ENCODE assay signal across 25 cellular contexts in the genomic region with DNA sequence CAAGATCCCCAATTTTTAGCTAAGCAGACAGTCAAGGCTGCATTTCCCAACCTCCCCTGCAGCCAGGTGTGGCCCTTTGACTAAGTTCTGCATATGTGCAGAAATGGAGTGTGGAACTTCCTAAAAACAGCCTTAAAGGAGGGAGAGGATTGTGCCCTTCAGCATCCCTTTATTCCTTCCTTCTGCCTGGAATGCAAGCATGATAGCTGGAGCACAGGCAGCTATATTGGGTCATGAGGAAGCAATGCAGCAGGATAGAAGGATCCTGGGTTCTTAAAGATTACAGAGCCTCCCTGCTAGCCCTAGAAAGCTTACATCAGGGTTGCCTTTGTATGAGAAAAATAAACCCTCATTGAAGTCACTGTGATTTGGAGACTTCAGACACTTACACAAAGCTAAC. TPM values are rescaled to one million over a fixed set of nuclear protein-coding genes. Genes with fewer than 3 reads are reported as not detected.
DNase-seq lines count a peak whose midpoint lies in the region; ATAC-seq and TF ChIP-seq lines count a peak whose summit lies in the region.
"Had no signal": no experiment of that assay in that cellular context is flagged by ENCODE, and none has a peak within 500 bp of the region (broad histone marks: within the 10 kb centered on the region; RNA-seq: fewer than 3 reads in every experiment).

No MANE protein-coding gene starts in this region.

- no peaks in the 10 kb centered on the region for H3K79me2 ChIP-seq in hepatocyte

- H3K27ac ChIP-seq in HEK293 (ENCODE audit: extremely low read depth, low read depth, low read length) (no peak overlapping the region), RWPE2 (ENCODE audit: poor library complexity, severe bottlenecking) (peak overlapping the region; percentile 41), hepatocyte (peak overlapping the region; percentile 56)
- H3K27ac ChIP-seq: C4-2B had no signal

- H3K36me3 Mint-ChIP-seq in MCF 10A (ENCODE audit: insufficient read depth, unreplicated experiment) (no peaks in the 10 kb centered on the region), osteocyte (ENCODE audit: unreplicated experiment) (no peaks in the 10 kb centered on the region)
- H3K36me3 Mint-ChIP-seq: CD8-positive, alpha-beta T cell had no signal

- TF ChIP-seq CTCF in HEK293 (tag by site-specific recombination; IDR thresholded peaks at IDR 0.05) (no peak), RWPE2 (IDR thresholded peaks at IDR 0.05; ENCODE audit: poor library complexity, severe bottlenecking) (no peak), MCF 10A (IDR thresholded peaks at IDR 0.05; ENCODE audit: unreplicated experiment) (no peak), hepatocyte (IDR thresholded peaks at IDR 0.05; ENCODE audit: poor library complexity) (no peak), osteocyte (IDR thresholded peaks at IDR 0.05) (no peak)

- H4K20me1 ChIP-seq in hepatocyte (ENCODE audit: insufficient read depth, poor library complexity, severe bottlenecking): no peaks in the 10 kb centered on the region

- H3K9me3 ChIP-seq in HEK293 (ENCODE audit: control insufficient read depth, insufficient read depth, low read depth, low read length) (no peaks in the 10 kb centered on the region), RWPE2 (ENCODE audit: severe bottlenecking) (no peaks in the 10 kb centered on the region), hepatocyte (ENCODE audit: low read depth) (no peaks in the 10 kb centered on the region)
- H3K9me3 ChIP-seq: Caco-2, Peyer's patch, SK-N-SH had no signal

- H3K4me3 ChIP-seq in HEK293 (ENCODE audit: low read depth, low read length) (no peak overlapping the region), RWPE2 (ENCODE audit: severe bottlenecking) (no peak overlapping the region), hepatocyte (no peak overlapping the region)
- H3K4me3 ChIP-seq: GM12878, Peyer's patch had no signal

- no peaks in the 10 kb centered on the region for H3K36me3 ChIP-seq in HEK293 (ENCODE audit: control insufficient read depth in 2 of 2, insufficient read depth in 1 of 2, low read length in 2 of 2)
- H3K36me3 ChIP-seq in RWPE2 (ENCODE audit: low read depth): no peaks in the 10 kb centered on the region
- H3K36me3 ChIP-seq in hepatocyte (replicated peaks; ENCODE audit: insufficient read depth, low read depth): no peaks in the 10 kb centered on the region
- H3K36me3 ChIP-seq: Peyer's patch had no signal

- ATAC-seq in RWPE2 (ENCODE audit: low read depth) (peak; percentile 6; the same call in 2 of the 3 replicates), GM18519 (IDR thresholded peaks at IDR 0.05; ENCODE audit: low FRiP score, unreplicated experiment) (no peak)
- ATAC-seq: CD8-positive, alpha-beta T cell; T-helper 17 cell had no signal

- H3K27me3 ChIP-seq in RWPE2 (ENCODE audit: insufficient read depth, poor library complexity, severe bottlenecking) (no peaks in the 10 kb centered on the region), hepatocyte (no peaks in the 10 kb centered on the region)
- H3K27me3 ChIP-seq: Peyer's patch had no signal

- no peaks in the 10 kb centered on the region for H3K9me3 Mint-ChIP-seq in MCF 10A (ENCODE audit: unreplicated experiment)
- no peaks in the 10 kb centered on the region for H3K9me3 Mint-ChIP-seq in osteocyte (ENCODE audit: unreplicated experiment)
- H3K9me3 Mint-ChIP-seq: CD8-positive, alpha-beta T cell had no signal

- DNase-seq in RWPE2 (ENCODE audit: low spot score): no peak
- DNase-seq in MCF 10A (ENCODE audit: unreplicated experiment): no peak
- DNase-seq in hepatocyte (ENCODE audit: low spot score): no peak
- no peak for DNase-seq in stimulated activated CD4-positive, alpha-beta T cell treated with anti-CD3 and anti-CD28 coated beads, Interleukin-2, amount 100 ng/mL, for 24 hours
- no peak for DNase-seq in NCI-H69 (lab: John Stamatoyannopoulos, UW)
- DNase-seq in osteocyte (ENCODE audit: extremely low spot score, unreplicated experiment): no peak
- DNase-seq: Caco-2; CD8-positive, alpha-beta T cell; DMS 273 treated with DMSO at 0.1 percent for 48 hours; DMS79; GDM1; NCI-H1092 treated with DMSO at 0.1 percent for 48 hours; NCI-H1436; NCI-H187 treated with DMSO at 0.1 percent for 48 hours; NCI-H446 treated with DMSO at 0.1 percent for 48 hours; NCI-H526; SIG-M5; SK-N-SH; T-helper 17 cell had no signal

- POLR2A ChIA-PET in HEK293 (lab: Yijun Ruan, JAX): no interaction called here
- POLR2A ChIA-PET in MCF 10A (lab: Yijun Ruan, JAX): interaction anchor here (0.6 to 2.9 kb wide), 12 partner anchors 11 to 285 kb away, joined by 3 to 21 read pairs (median 4); a partner anchor contains a TSS

- intact Hi-C loops in MCF 10A (cut with micrococcal nuclease): loop anchor here (1.0 kb wide), 1 partner anchor 37 kb away; a partner anchor contains a TSS

- H3K4me1 Mint-ChIP-seq in MCF 10A (ENCODE audit: insufficient read depth, unreplicated experiment) (peaks cover 16% of the 10 kb centered on the region), osteocyte (ENCODE audit: unreplicated experiment) (peaks cover 9% of the 10 kb centered on the region)
- H3K4me1 Mint-ChIP-seq: B cell, T-helper 17 cell had no signal

- CTCF ChIA-PET in HEK293 (lab: Yijun Ruan, JAX) (interaction anchor here (0.6 kb wide), 1 partner anchor 160 kb away, joined by 3 read pairs; no protein-coding TSS in a partner anchor), MCF 10A (lab: Yijun Ruan, JAX) (interaction anchor here (0.5 to 1.4 kb wide), 3 partner anchors 28 to 1042 kb away, joined by 3 to 4 read pairs (median 3); no protein-coding TSS in a partner anchor)

- no peaks in the 10 kb centered on the region for H3K9me2 ChIP-seq in hepatocyte (replicated peaks; ENCODE audit: insufficient read depth)
- H3K9me2 ChIP-seq: SK-N-SH had no signal

- H3K27me3 Mint-ChIP-seq in MCF 10A (ENCODE audit: insufficient read depth, unreplicated experiment) (no peaks in the 10 kb centered on the region), osteocyte (ENCODE audit: unreplicated experiment) (no peaks in the 10 kb centered on the region)

- H3K27ac Mint-ChIP-seq in MCF 10A (ENCODE audit: low read depth, unreplicated experiment) (peak overlapping the region; percentile 85), osteocyte (ENCODE audit: unreplicated experiment) (no peak overlapping the region)
- H3K27ac Mint-ChIP-seq: B cell; CD8-positive, alpha-beta T cell; T-helper 17 cell had no signal

- H3K4me1 ChIP-seq in HEK293 (ENCODE audit: control insufficient read depth, insufficient read depth, low read length) (no peaks in the 10 kb centered on the region), RWPE2 (ENCODE audit: insufficient read depth, poor library complexity, severe bottlenecking) (peaks cover 5% of the 10 kb centered on the region), hepatocyte (ENCODE audit: insufficient read depth) (no peaks in the 10 kb centered on the region)
- H3K4me1 ChIP-seq: Caco-2, Peyer's patch had no signal

- BruUV-seq in MCF 10A (replicated peaks; lab: Mats Ljungman, UMichigan): TSS peak; percentile 37

- no peak overlapping the region for H2AFZ ChIP-seq in hepatocyte

- H3K4me2 ChIP-seq in hepatocyte: no peak overlapping the region

- H3K4me3 Mint-ChIP-seq in MCF 10A (ENCODE audit: unreplicated experiment) (no peak overlapping the region), osteocyte (ENCODE audit: unreplicated experiment) (no peak overlapping the region)
- H3K4me3 Mint-ChIP-seq: B cell; CD8-positive, alpha-beta T cell; T-helper 17 cell had no signal

TF ChIP-seq in HEK293, 187 proteins besides CTCF, POLR2A, EP300 and RAD21 (continues in another document):
- TF ChIP-seq ZNF423 (tag by site-specific recombination; IDR thresholded peaks at IDR 0.05) (no peak), SETDB1 (IDR thresholded peaks at IDR 0.05; ENCODE audit: insufficient read length, low read length) (peak; percentile 63)
- TF ChIP-seq, protein P1, sequence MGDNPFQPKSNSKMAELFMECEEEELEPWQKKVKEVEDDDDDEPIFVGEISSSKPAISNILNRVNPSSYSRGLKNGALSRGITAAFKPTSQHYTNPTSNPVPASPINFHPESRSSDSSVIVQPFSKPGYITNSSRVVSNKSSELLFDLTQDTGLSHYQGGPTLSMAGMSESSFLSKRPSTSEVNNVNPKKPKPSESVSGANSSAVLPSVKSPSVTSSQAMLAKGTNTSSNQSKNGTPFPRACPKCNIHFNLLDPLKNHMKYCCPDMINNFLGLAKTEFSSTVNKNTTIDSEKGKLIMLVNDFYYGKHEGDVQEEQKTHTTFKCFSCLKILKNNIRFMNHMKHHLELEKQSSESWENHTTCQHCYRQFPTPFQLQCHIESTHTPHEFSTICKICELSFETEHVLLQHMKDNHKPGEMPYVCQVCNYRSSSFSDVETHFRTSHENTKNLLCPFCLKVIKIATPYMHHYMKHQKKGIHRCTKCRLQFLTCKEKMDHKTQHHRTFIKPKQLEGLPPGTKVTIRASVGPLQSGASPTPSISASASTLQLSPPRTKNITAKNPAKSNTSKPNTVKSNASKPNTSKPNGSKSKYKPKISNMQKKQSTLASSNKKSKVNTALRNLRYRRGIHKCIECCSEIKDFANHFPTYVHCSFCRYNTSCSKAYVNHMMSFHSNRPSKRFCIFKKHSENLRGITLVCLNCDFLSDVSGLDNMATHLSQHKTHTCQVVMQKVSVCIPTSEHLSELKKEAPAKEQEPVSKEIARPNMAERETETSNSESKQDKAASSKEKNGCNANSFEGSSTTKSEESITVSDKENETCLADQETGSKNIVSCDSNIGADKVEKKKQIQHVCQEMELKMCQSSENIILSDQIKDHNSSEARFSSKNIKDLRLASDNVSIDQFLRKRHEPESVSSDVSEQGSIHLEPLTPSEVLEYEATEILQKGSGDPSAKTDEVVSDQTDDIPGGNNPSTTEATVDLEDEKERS (tag by site-specific recombination; IDR thresholded peaks at IDR 0.05): 0 out of 2 replicates have a peak, but pooled peaks have one; percentile 20
- TF ChIP-seq, protein P2, sequence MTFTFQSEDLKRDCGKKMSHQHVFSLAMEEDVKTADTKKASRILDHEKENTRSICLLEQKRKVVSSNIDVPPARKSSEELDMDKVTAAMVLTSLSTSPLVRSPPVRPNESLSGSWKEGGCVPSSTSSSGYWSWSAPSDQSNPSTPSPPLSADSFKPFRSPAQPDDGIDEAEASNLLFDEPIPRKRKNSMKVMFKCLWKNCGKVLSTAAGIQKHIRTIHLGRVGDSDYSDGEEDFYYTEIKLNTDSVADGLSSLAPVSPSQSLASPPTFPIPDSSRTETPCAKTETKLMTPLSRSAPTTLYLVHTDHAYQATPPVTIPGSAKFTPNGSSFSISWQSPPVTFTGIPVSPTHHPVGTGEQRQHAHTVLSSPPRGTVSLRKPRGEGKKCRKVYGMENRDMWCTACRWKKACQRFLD (tag by site-specific recombination; IDR thresholded peaks at IDR 0.05): no peak
- TF ChIP-seq, protein P3, sequence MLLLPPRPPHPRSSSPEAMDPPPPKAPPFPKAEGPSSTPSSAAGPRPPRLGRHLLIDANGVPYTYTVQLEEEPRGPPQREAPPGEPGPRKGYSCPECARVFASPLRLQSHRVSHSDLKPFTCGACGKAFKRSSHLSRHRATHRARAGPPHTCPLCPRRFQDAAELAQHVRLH (tag by site-specific recombination; IDR thresholded peaks at IDR 0.05): 0 out of 2 replicates have a peak, but pooled peaks have one; percentile 49

RNA-seq across cellular contexts. Expression of a gene that starts 29.9 kb away (rescaled TPM):
- total RNA-seq in MCF 10A (2022) (37.1 and 44.1 TPM in 2 replicates), hepatocyte (29.1 and 29.6 TPM in 2 replicates), osteocyte (19.3 and 19.5 TPM in 2 replicates)
- polyA plus RNA-seq in hepatocyte: 36.1 and 38.2 TPM in 2 replicates

RNA-seq across cellular contexts. Expression of a gene that starts 37.5 kb away (rescaled TPM):
- total RNA-seq in MCF 10A (2022) (78.4 and 78.8 TPM in 2 replicates), hepatocyte (39.6 and 58.4 TPM in 2 replicates), osteocyte (63.1 and 70.4 TPM in 2 replicates)
- 36.0 and 36.2 TPM in 2 replicates for polyA plus RNA-seq in hepatocyte
